In the genomic region with DNA sequence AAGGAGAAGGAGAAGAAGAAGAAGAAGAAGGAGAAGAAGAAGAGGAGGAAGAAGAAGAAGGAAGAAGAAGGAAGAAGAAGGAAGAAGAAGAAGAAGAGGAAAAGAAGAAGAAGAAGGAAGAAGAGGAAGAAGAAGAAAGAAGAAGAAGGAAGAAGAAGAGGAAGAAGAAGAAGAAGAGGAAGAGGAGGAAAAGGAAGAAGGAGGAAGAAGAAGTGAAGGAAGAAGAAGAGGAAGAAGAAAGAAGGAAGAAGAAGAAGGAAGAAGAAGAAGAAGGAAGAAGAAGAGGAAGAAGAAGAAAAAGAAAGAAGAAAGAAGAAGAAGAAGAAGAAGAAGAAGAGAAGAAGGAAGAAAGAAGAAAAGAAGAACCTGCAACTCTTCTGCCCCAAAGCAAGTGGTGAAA, we compare ENCODE assay signal across 8 cellular contexts.
"Had no signal": no experiment of that assay in that cellular context is flagged by ENCODE, and none has a peak within 500 bp of the region (broad histone marks: within the 10 kb centered on the region; RNA-seq: fewer than 3 reads in every experiment).

No MANE protein-coding gene starts in this region.

- FAIRE-seq: HTR-8/SVneo had no signal

- H3K27me3 Mint-ChIP-seq: IgD-negative memory B cell had no signal

- H3K4me2 ChIP-seq: KMS-11 had no signal

- H3K4me1 Mint-ChIP-seq: IgD-negative memory B cell had no signal

- H3K27ac Mint-ChIP-seq: IgD-negative memory B cell had no signal

- H3K9ac ChIP-seq: KMS-11 had no signal

- DNase-seq: IMR-90, Karpas-422, KBM-7, KG1 had no signal

- H3K4me3 Mint-ChIP-seq: IgD-negative memory B cell had no signal

- H3K27ac ChIP-seq: HL-60, KMS-11 had no signal
